ENCODE assay signal across 8 cellular contexts in genomic region chr13:46184277-46184699, GRCh38. TPM values are rescaled to one million over a fixed set of nuclear protein-coding genes. Genes with fewer than 3 reads are reported as not detected.
DNase-seq lines count a peak whose midpoint lies in the region; ATAC-seq and TF ChIP-seq lines count a peak whose summit lies in the region.

No MANE protein-coding gene starts in this region.

- H3K4me1 ChIP-seq in spleen, result peaks cover 7 to 35% (median 29%) of the 10 kb centered on the region in 6 donors

- DNase-seq in NCI-H69 (lab: John Stamatoyannopoulos, UW) (peak; percentile 19), spleen (peak; percentile 90), NCI-H510A (lab: John Stamatoyannopoulos, UW) (no peak), C1 segment of cervical spinal cord (lab: John Stamatoyannopoulos, UW) (no peak)
- DNase-seq in activated CD8-positive, alpha-beta T cell treated with anti-CD3 and anti-CD28 coated beads, Interleukin-2, amount 10 ng/mL, durations not matched to agents 7 days and 5 days, result peak; percentile 89

- CTCF ChIA-PET in activated CD8-positive, alpha-beta T cell treated with anti-CD3 and anti-CD28 coated beads, Interleukin-2, amount 10 ng/mL, durations not matched to agents 7 days and 5 days (lab: Charles Lee), result interaction anchor here (1.0 to 2.0 kb wide), 5 partner anchors 8 to 112 kb away, joined by 3 to 8 read pairs (median 4); no protein-coding TSS in a partner anchor

- peaks cover 38% of the 10 kb centered on the region for H3K4me1 Mint-ChIP-seq in activated CD8-positive, alpha-beta T cell treated with anti-CD3 and anti-CD28 coated beads, Interleukin-2, amount 10 ng/mL, durations not matched to agents 7 days and 5 days (ENCODE audit: low read depth)

- H3K9me3 Mint-ChIP-seq in activated CD8-positive, alpha-beta T cell treated with anti-CD3 and anti-CD28 coated beads, Interleukin-2, amount 10 ng/mL, durations not matched to agents 7 days and 5 days (ENCODE audit: insufficient read depth), result no peaks in the 10 kb centered on the region

- peak overlapping the region; percentile 90 for H3K4me3 Mint-ChIP-seq in activated CD8-positive, alpha-beta T cell treated with anti-CD3 and anti-CD28 coated beads, Interleukin-2, amount 10 ng/mL, durations not matched to agents 7 days and 5 days

- intact Hi-C loops in spleen (cut with DNase I; ENCODE audit: low total_unique reads), result no loop called here

- no peak for TF ChIP-seq POLR2A in GM18505 (IDR thresholded peaks at IDR 0.05; ENCODE audit: borderline replicate concordance, extremely low read depth, insufficient read depth, insufficient read length)
- no peak for TF ChIP-seq POLR2A in spleen (IDR thresholded peaks at IDR 0.05)

- H3K27me3 ChIP-seq in spleen (replicated peaks in 1 of 7), result no peaks in the 10 kb centered on the region

- peak; percentile 55 to 81 (median 77) for TF ChIP-seq CTCF in spleen (IDR thresholded peaks at IDR 0.05 in 8 of 11, conservative IDR thresholded peaks at IDR 0.05 in 3 of 11)

- ATAC-seq in GM18505 (IDR thresholded peaks at IDR 0.05; ENCODE audit: unreplicated experiment), result peak; percentile 42
- ATAC-seq in HG02610 (IDR thresholded peaks at IDR 0.05; ENCODE audit: unreplicated experiment), result peak; percentile 37
- peak; percentile 66 for ATAC-seq in activated CD8-positive, alpha-beta T cell treated with anti-CD3 and anti-CD28 coated beads, Interleukin-2, amount 10 ng/mL, durations not matched to agents 7 days and 5 days
- peak; percentile 59 for ATAC-seq in esophagus mucosa

- peak overlapping the region; percentile 98 for H3K27ac Mint-ChIP-seq in activated CD8-positive, alpha-beta T cell treated with anti-CD3 and anti-CD28 coated beads, Interleukin-2, amount 10 ng/mL, durations not matched to agents 7 days and 5 days

- 12 to 23% (median 17%) methylated on average over 6 of the region's 6 CpGs for WGBS in spleen, 5 donors

- no peaks in the 10 kb centered on the region for H3K36me3 ChIP-seq in spleen

- no peaks in the 10 kb centered on the region for H3K9me3 ChIP-seq in spleen

- peaks cover 19% of the 10 kb centered on the region for H3K36me3 Mint-ChIP-seq in activated CD8-positive, alpha-beta T cell treated with anti-CD3 and anti-CD28 coated beads, Interleukin-2, amount 10 ng/mL, durations not matched to agents 7 days and 5 days (ENCODE audit: low read depth)

- POLR2A ChIA-PET in activated CD8-positive, alpha-beta T cell treated with anti-CD3 and anti-CD28 coated beads, Interleukin-2, amount 10 ng/mL, durations not matched to agents 7 days and 5 days (lab: Charles Lee), result interaction anchor here (1.0 kb wide), 2 partner anchors 12 to 27 kb away, joined by 3 to 8 read pairs; no protein-coding TSS in a partner anchor

- peak overlapping the region in 2 of 8 donors; percentile 16 to 76 for H3K4me3 ChIP-seq in spleen

- H3K27ac ChIP-seq in spleen, result peak overlapping the region; percentile 51 to 94 (median 90)

- H3K27me3 Mint-ChIP-seq in activated CD8-positive, alpha-beta T cell treated with anti-CD3 and anti-CD28 coated beads, Interleukin-2, amount 10 ng/mL, durations not matched to agents 7 days and 5 days (ENCODE audit: low read depth), result no peaks in the 10 kb centered on the region

RNA-seq across cellular contexts. Expression of gene LCP1, which starts 2.3 kb away (rescaled TPM):
- 1,000 to 10,000 TPM; 1,296 to 1,321 TPM for total RNA-seq in activated CD8-positive, alpha-beta T cell treated with anti-CD3 and anti-CD28 coated beads, Interleukin-2, amount 10 ng/mL, durations not matched to agents 7 days and 5 days
- total RNA-seq in esophagus mucosa (5.3 TPM), spleen (100 to 1,000 TPM; 488 to 968 (median 620) TPM)
- polyA plus RNA-seq in spleen, result 100 to 1,000 TPM; 155 to 226 (median 206) TPM

RNA-seq across cellular contexts. Expression of gene LRRC63, which starts 27.4 kb away (rescaled TPM):
- 1 to 10 TPM; 1.7 to 2.2 TPM for total RNA-seq in activated CD8-positive, alpha-beta T cell treated with anti-CD3 and anti-CD28 coated beads, Interleukin-2, amount 10 ng/mL, durations not matched to agents 7 days and 5 days
- total RNA-seq in esophagus mucosa (not detected), spleen (1 to 10 TPM in 1 of 7 donors, under 1 TPM in 6; 0.32 to 1.3 (median 0.69) TPM)
- polyA plus RNA-seq in spleen, result under 1 TPM; 0.04 to 0.11 (median 0.10) TPM

Comparison
In these comparisons a context has a peak if more than half of its experiments do, and no peak if none do; other contexts are left out.
1. DNase-seq: peak in NCI-H69 (single experiment), activated CD8-positive, alpha-beta T cell treated with anti-CD3 and anti-CD28 coated beads, Interleukin-2, amount 10 ng/mL, durations not matched to agents 7 days and 5 days (single experiment) and spleen (single experiment); none in NCI-H510A (single experiment) and C1 segment of cervical spinal cord (0 of 14).
2. RNA of gene LCP1, which starts 2.3 kb away (total RNA-seq): 1,296 to 1,321 TPM in activated CD8-positive, alpha-beta T cell treated with anti-CD3 and anti-CD28 coated beads, Interleukin-2, amount 10 ng/mL, durations not matched to agents 7 days and 5 days and 488 to 968 TPM in spleen; 5.3 TPM in esophagus mucosa (single experiment); every median in the first group is over 10 times any median in the second.
3. Peak in every context shown above with its lines, with median percentiles within 50 percentile points of each other: ATAC-seq.